ENCODE assay signal across 27 cellular contexts in genomic region chr1:229064320-229064908, GRCh38.
DNase-seq lines count a peak whose midpoint lies in the region; TF ChIP-seq lines count a peak whose summit lies in the region.
"Had no signal": no experiment of that assay in that cellular context is flagged by ENCODE, and none has a peak within 500 bp of the region (broad histone marks: within the 10 kb centered on the region; RNA-seq: fewer than 3 reads in every experiment).

No MANE protein-coding gene starts in this region.

- no peaks in the 10 kb centered on the region for H4K20me1 ChIP-seq in neural progenitor cell (ENCODE audit: low read depth)

- H3F3A ChIP-seq in neural progenitor cell (ENCODE audit: low read depth): peaks cover 10% of the 10 kb centered on the region

- no peak overlapping the region for H3K4me2 ChIP-seq in neural progenitor cell

- no peak overlapping the region for H3K4me3 ChIP-seq in neural progenitor cell
- H3K4me3 ChIP-seq: body of pancreas, left ventricle myocardium inferior, thyroid gland had no signal

- H3K9me3 ChIP-seq in neural progenitor cell (ENCODE audit: low read depth): no peaks in the 10 kb centered on the region
- H3K9me3 ChIP-seq: body of pancreas, left ventricle myocardium inferior, thyroid gland had no signal

- peaks cover 0 to 2% (median 0%) of the 10 kb centered on the region in 3 donors for H3K27me3 Mint-ChIP-seq in CD14-positive monocyte (ENCODE audit: low read depth in 3 of 3)
- H3K27me3 Mint-ChIP-seq in dendritic cell treated with granulocyte-macrophage colony-stimulating factor and Interleukin-4, amounts not matched to agents 40 ng/mL and 50 ng/mL, for 4 days: peaks cover 11% of the 10 kb centered on the region
- H3K27me3 Mint-ChIP-seq in neural progenitor cell (ENCODE audit: insufficient read depth, low read depth): peaks cover 9% of the 10 kb centered on the region
- H3K27me3 Mint-ChIP-seq: activated CD4-positive, alpha-beta memory T cell treated with anti-CD3 and anti-CD28 coated beads for 36 hours; activated naive CD8-positive, alpha-beta T cell treated with anti-CD3 and anti-CD28 coated beads, Interleukin-2, amount 50 U/mL, for 24 hours had no signal

- H3K4me1 ChIP-seq in neural progenitor cell: peaks cover 25% of the 10 kb centered on the region

- H2AFZ ChIP-seq in neural progenitor cell (replicated peaks): no peak overlapping the region
- H2AFZ ChIP-seq: parathyroid adenoma had no signal

- intact Hi-C loops in CD14-positive monocyte (cut with micrococcal nuclease): no loop called here
- intact Hi-C loops in dendritic cell treated with granulocyte-macrophage colony-stimulating factor and Interleukin-4, amounts not matched to agents 40 ng/mL and 50 ng/mL, for 4 days (cut with micrococcal nuclease): loop anchor here (10.0 kb wide), 2 partner anchors 120 to 160 kb away; no protein-coding TSS in a partner anchor

- TF ChIP-seq CTCF in CD14-positive monocyte (IDR thresholded peaks at IDR 0.05) (no peak), neural progenitor cell (IDR thresholded peaks at IDR 0.05) (no peak)

- H3K27ac Mint-ChIP-seq in CD14-positive monocyte (peak overlapping the region in 6 of 7 donors; percentile 2 to 91 (median 57)), neural progenitor cell (peak overlapping the region; percentile 30)
- peak overlapping the region; percentile 53 for H3K27ac Mint-ChIP-seq in dendritic cell treated with granulocyte-macrophage colony-stimulating factor and Interleukin-4, amounts not matched to agents 40 ng/mL and 50 ng/mL, for 4 days
- H3K27ac Mint-ChIP-seq: activated CD4-positive, alpha-beta memory T cell treated with anti-CD3 and anti-CD28 coated beads for 36 hours; activated naive CD8-positive, alpha-beta T cell treated with anti-CD3 and anti-CD28 coated beads, Interleukin-2, amount 50 U/mL, for 24 hours; HFFc6; immature natural killer cell; natural killer cell treated with Interleukin-12 subunit alpha and Interleukin-12 subunit beta and Interleukin-15 and Interleukin-18, amount 100 ng/mL, for 72 hours; stimulated activated naive CD8-positive, alpha-beta T cell treated with anti-CD3 and anti-CD28 coated beads, Interleukin-15, Interleukin-2, amounts not matched to agents 100 ng/mL and 50 ng/mL, for 24 hours had no signal

- DNase-seq in CD14-positive monocyte (ENCODE audit: low spot score) (no peak), LoVo (ENCODE audit: low spot score) (peak; percentile 87), neural progenitor cell (ENCODE audit: low spot score) (no peak), ureter (ENCODE audit: low spot score) (no peak), NCI-H524 (lab: John Stamatoyannopoulos, UW) (no peak), pons (ENCODE audit: low spot score) (no peak)
- DNase-seq in activated CD8-positive, alpha-beta memory T cell treated with anti-CD3 and anti-CD28 coated beads for 24 hours: no peak
- DNase-seq: activated CD4-positive, alpha-beta memory T cell treated with anti-CD3 and anti-CD28 coated beads for 36 hours; activated effector memory CD4-positive, alpha-beta T cell treated with anti-CD3 and anti-CD28 coated beads, Interleukin-2, amount 50 U/mL, for 16 hours; activated naive CD8-positive, alpha-beta T cell treated with anti-CD3 and anti-CD28 coated beads, Interleukin-2, amount 50 U/mL, for 24 hours; body of pancreas; foreskin melanocyte; HFFc6; immature natural killer cell; KBM-7; left ventricle myocardium inferior; NCI-H1694; NCI-H2171; NCI-H526 treated with DMSO at 0.1 percent for 48 hours; RPMI8226; T1000; thyroid gland had no signal

- no peak overlapping the region for H3K27ac ChIP-seq in neural progenitor cell
- H3K27ac ChIP-seq: body of pancreas, epithelial cell of prostate, left ventricle myocardium inferior, parathyroid adenoma had no signal

- H3K79me2 ChIP-seq in neural progenitor cell (ENCODE audit: low read depth): no peaks in the 10 kb centered on the region
- H3K79me2 ChIP-seq: parathyroid adenoma had no signal

- H3K4me1 Mint-ChIP-seq in CD14-positive monocyte: peaks cover 88% of the 10 kb centered on the region
- H3K4me1 Mint-ChIP-seq in dendritic cell treated with granulocyte-macrophage colony-stimulating factor and Interleukin-4, amounts not matched to agents 40 ng/mL and 50 ng/mL, for 4 days (ENCODE audit: low read depth): peaks cover 77% of the 10 kb centered on the region
- peaks cover 51% of the 10 kb centered on the region for H3K4me1 Mint-ChIP-seq in neural progenitor cell

- H3K9me3 Mint-ChIP-seq in CD14-positive monocyte (peaks cover 0 to 3% (median 0%) of the 10 kb centered on the region in 7 donors), neural progenitor cell (no peaks in the 10 kb centered on the region)
- peaks cover 7% of the 10 kb centered on the region for H3K9me3 Mint-ChIP-seq in dendritic cell treated with granulocyte-macrophage colony-stimulating factor and Interleukin-4, amounts not matched to agents 40 ng/mL and 50 ng/mL, for 4 days
- H3K9me3 Mint-ChIP-seq: activated CD4-positive, alpha-beta memory T cell treated with anti-CD3 and anti-CD28 coated beads for 36 hours; activated naive CD8-positive, alpha-beta T cell treated with anti-CD3 and anti-CD28 coated beads, Interleukin-2, amount 50 U/mL, for 24 hours; immature natural killer cell; natural killer cell treated with Interleukin-12 subunit alpha and Interleukin-12 subunit beta and Interleukin-15 and Interleukin-18, amount 100 ng/mL, for 72 hours; stimulated activated naive CD8-positive, alpha-beta T cell treated with anti-CD3 and anti-CD28 coated beads, Interleukin-15, Interleukin-2, amounts not matched to agents 100 ng/mL and 50 ng/mL, for 24 hours had no signal

- no peaks in the 10 kb centered on the region for H3K27me3 ChIP-seq in neural progenitor cell
- H3K27me3 ChIP-seq: body of pancreas, thyroid gland had no signal

- H3K4me3 Mint-ChIP-seq in CD14-positive monocyte: peak overlapping the region in 1 of 2 donors; percentile 61
- H3K4me3 Mint-ChIP-seq in dendritic cell treated with granulocyte-macrophage colony-stimulating factor and Interleukin-4, amounts not matched to agents 40 ng/mL and 50 ng/mL, for 4 days: no peak overlapping the region
- no peak overlapping the region for H3K4me3 Mint-ChIP-seq in neural progenitor cell
- H3K4me3 Mint-ChIP-seq: activated CD4-positive, alpha-beta memory T cell treated with anti-CD3 and anti-CD28 coated beads for 36 hours; activated naive CD8-positive, alpha-beta T cell treated with anti-CD3 and anti-CD28 coated beads, Interleukin-2, amount 50 U/mL, for 24 hours; HFFc6; immature natural killer cell; natural killer cell treated with Interleukin-12 subunit alpha and Interleukin-12 subunit beta and Interleukin-15 and Interleukin-18, amount 100 ng/mL, for 72 hours; stimulated activated naive CD8-positive, alpha-beta T cell treated with anti-CD3 and anti-CD28 coated beads, Interleukin-15, Interleukin-2, amounts not matched to agents 100 ng/mL and 50 ng/mL, for 24 hours had no signal

- H3K36me3 Mint-ChIP-seq in CD14-positive monocyte (peaks cover 0 to 5% of the 10 kb centered on the region in 2 donors), neural progenitor cell (no peaks in the 10 kb centered on the region)
- H3K36me3 Mint-ChIP-seq in dendritic cell treated with granulocyte-macrophage colony-stimulating factor and Interleukin-4, amounts not matched to agents 40 ng/mL and 50 ng/mL, for 4 days (ENCODE audit: low read depth): no peaks in the 10 kb centered on the region
- H3K36me3 Mint-ChIP-seq: activated CD4-positive, alpha-beta memory T cell treated with anti-CD3 and anti-CD28 coated beads for 36 hours; immature natural killer cell; natural killer cell treated with Interleukin-12 subunit alpha and Interleukin-12 subunit beta and Interleukin-15 and Interleukin-18, amount 100 ng/mL, for 72 hours had no signal

- H3K9ac ChIP-seq in neural progenitor cell: no peak overlapping the region
- H3K9ac ChIP-seq: parathyroid adenoma had no signal

- no peaks in the 10 kb centered on the region for H3K36me3 ChIP-seq in neural progenitor cell
- H3K36me3 ChIP-seq: left ventricle myocardium inferior, thyroid gland had no signal
